1 cellular context compared by ENCODE assay signal in the genomic region with DNA sequence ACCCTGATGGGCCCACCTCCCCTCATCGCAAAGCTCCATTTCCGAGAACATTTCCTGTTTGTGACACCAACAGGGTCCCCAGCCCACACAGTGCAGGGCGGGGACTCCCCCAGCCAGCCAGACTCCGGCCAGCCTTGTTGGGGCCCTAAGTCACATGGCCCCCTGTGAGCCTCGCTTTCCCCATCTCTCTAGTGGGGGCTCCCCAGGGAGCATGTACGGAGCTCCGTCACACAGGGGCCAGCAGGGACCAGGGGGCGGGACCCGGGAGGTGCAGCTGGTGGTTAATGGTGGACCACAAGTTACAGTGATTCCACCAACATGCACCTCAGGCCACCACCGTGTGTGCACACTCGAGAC.
TF ChIP-seq lines count a peak whose summit lies in the region.

No MANE protein-coding gene starts in this region.

TF ChIP-seq in HEK293T, 16 proteins besides CTCF, POLR2A, EP300 and RAD21:
- TF ChIP-seq HDGF (IDR thresholded peaks at IDR 0.05; ENCODE audit: borderline replicate concordance): no peak
- no peak for TF ChIP-seq SUZ12 (IDR thresholded peaks at IDR 0.05)
- TF ChIP-seq PKNOX1 (IDR thresholded peaks at IDR 0.05): no peak
- TF ChIP-seq FOXK2 (IDR thresholded peaks at IDR 0.05): no peak
- TF ChIP-seq CTBP1 (IDR thresholded peaks at IDR 0.05; ENCODE audit: borderline replicate concordance): no peak
- no peak for TF ChIP-seq TARDBP (IDR thresholded peaks at IDR 0.05)
- no peak for TF ChIP-seq ZNF384 (IDR thresholded peaks at IDR 0.05)
- TF ChIP-seq FOXA1 (IDR thresholded peaks at IDR 0.05): no peak
